Comparison of ENCODE assay signal across 28 cellular contexts in the genomic region with DNA sequence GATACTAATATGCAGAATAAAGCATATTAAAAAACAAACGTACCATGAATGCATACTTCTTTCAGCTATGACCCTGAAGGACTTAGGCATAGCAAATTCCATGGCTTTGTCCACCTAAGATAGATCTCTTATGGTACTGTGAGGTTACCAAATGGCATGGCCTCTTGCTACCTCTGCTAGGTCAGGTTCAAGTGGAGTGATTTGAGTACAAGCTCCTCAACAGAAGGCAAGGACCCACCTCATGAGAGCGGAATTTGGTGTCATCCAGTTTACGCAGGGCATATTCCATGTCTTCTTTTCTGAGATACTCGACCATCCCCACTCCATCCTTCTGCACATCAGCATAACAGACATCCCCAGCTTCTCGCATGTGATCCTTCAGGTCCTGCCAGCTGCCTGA.
"Had no signal": no experiment of that assay in that cellular context is flagged by ENCODE, and none has a peak within 500 bp of the region (broad histone marks: within the 10 kb centered on the region; RNA-seq: fewer than 3 reads in every experiment).

No MANE protein-coding gene starts in this region.

- ATAC-seq: activated CD4-positive, alpha-beta T cell treated with anti-CD3 and anti-CD28 coated beads for 36 hours; activated CD8-positive, alpha-beta T cell treated with anti-CD3 and anti-CD28 coated beads, Interleukin-2, amount 10 ng/mL, durations not matched to agents 7 days and 5 days; T-cell had no signal

- H3K4me3 ChIP-seq: adrenal gland, breast epithelium, MG63 had no signal

- H3K27ac Mint-ChIP-seq: activated CD4-positive, alpha-beta T cell treated with anti-CD3 and anti-CD28 coated beads for 36 hours; activated CD8-positive, alpha-beta T cell treated with anti-CD3 and anti-CD28 coated beads, Interleukin-2, amount 10 ng/mL, durations not matched to agents 7 days and 5 days; activated naive CD8-positive, alpha-beta T cell treated with anti-CD3 and anti-CD28 coated beads, Interleukin-2, amount 10 ng/mL, durations not matched to agents 7 days and 5 days; activated T-helper 2 cell treated with anti-CD3 and anti-CD28 coated beads, Interferon-gamma antibody, Interleukin-2, Interleukin-4, amounts not matched to agents 10 μg/mL and 5 μg/mL and 100 μg/mL, durations not matched to agents 14 hours and 24 hours and 36 hours had no signal

- FAIRE-seq: TTC549 had no signal

- H3K9me3 ChIP-seq: adrenal gland, breast epithelium, MG63 had no signal

- H3K27ac ChIP-seq: adrenal gland, breast epithelium, VCaP had no signal

- H3K4me3 Mint-ChIP-seq: activated CD4-positive, alpha-beta T cell treated with anti-CD3 and anti-CD28 coated beads for 36 hours; activated CD8-positive, alpha-beta T cell treated with anti-CD3 and anti-CD28 coated beads, Interleukin-2, amount 10 ng/mL, durations not matched to agents 7 days and 5 days; activated naive CD8-positive, alpha-beta T cell treated with anti-CD3 and anti-CD28 coated beads, Interleukin-2, amount 10 ng/mL, durations not matched to agents 7 days and 5 days; T-cell had no signal

- H3K27me3 Mint-ChIP-seq: activated CD4-positive, alpha-beta T cell treated with anti-CD3 and anti-CD28 coated beads for 36 hours; activated naive CD8-positive, alpha-beta T cell treated with anti-CD3 and anti-CD28 coated beads, Interleukin-2, amount 10 ng/mL, durations not matched to agents 7 days and 5 days; T-cell had no signal

- H3K27me3 ChIP-seq: adrenal gland, breast epithelium, MG63 had no signal

- DNase-seq: activated CD4-positive, alpha-beta T cell treated with anti-CD3 and anti-CD28 coated beads for 36 hours; activated CD4-positive, alpha-beta T cell treated with anti-CD3 and anti-CD28 coated beads, Interleukin-2, amount 50 U/mL, for 4 hours; activated CD8-positive, alpha-beta memory T cell treated with anti-CD3 and anti-CD28 coated beads, Interleukin-2, amount 50 U/mL, for 48 hours; activated CD8-positive, alpha-beta T cell treated with anti-CD3 and anti-CD28 coated beads, Interleukin-2, amount 10 ng/mL, durations not matched to agents 7 days and 5 days; activated naive CD4-positive, alpha-beta T cell treated with anti-CD3 and anti-CD28 coated beads, Interleukin-2, amount 50 U/mL, for 16 hours; activated naive CD8-positive, alpha-beta T cell treated with anti-CD3 and anti-CD28 coated beads, Interleukin-2, amount 10 ng/mL, durations not matched to agents 7 days and 5 days; activated T-cell treated with anti-CD3 and anti-CD28 coated beads, Interleukin-2, amount 50 U/mL, for 48 hours; adrenal gland; anterior cingulate cortex; caudate nucleus; MG63; MV-4-11; NCI-H1092 treated with DMSO at 0.1 percent for 48 hours; NCI-H1417 treated with DMSO at 0.1 percent for 48 hours; NCI-H1694; NCI-H2029 treated with DMSO at 0.1 percent for 48 hours; NCI-H345; NCI-H510A; NCI-H526 treated with DMSO at 0.1 percent for 48 hours; NCI-H82; SIG-M5; T-cell; T-helper 2 cell; T1000 had no signal

- H3K9me3 Mint-ChIP-seq: activated naive CD8-positive, alpha-beta T cell treated with anti-CD3 and anti-CD28 coated beads, Interleukin-2, amount 10 ng/mL, durations not matched to agents 7 days and 5 days; activated T-helper 2 cell treated with anti-CD3 and anti-CD28 coated beads, Interferon-gamma antibody, Interleukin-2, Interleukin-4, amounts not matched to agents 10 μg/mL and 5 μg/mL and 100 μg/mL, durations not matched to agents 14 hours and 24 hours and 36 hours; T-cell had no signal
